ENCODE assay signal across 22 cellular contexts in the genomic region with DNA sequence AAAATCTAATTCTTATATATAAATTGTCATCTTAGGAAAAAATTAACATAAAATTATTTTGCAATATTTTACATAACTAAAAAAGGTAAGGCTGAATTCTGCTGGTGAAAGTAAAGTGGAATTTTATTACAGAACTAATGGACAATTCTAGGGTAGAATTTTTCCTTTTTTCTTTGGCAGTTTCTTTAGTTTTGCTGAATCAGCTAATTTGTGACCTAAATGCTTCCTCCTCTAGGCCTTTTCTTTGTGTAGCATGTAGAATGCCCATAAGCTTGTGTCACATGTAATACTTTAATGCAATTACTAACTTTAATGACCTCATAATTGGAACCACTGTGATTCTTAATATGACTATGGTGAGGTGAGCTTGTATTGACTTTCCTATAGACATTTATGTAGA.
"Had no signal": no experiment of that assay in that cellular context is flagged by ENCODE, and none has a peak within 500 bp of the region (broad histone marks: within the 10 kb centered on the region; RNA-seq: fewer than 3 reads in every experiment).

No MANE protein-coding gene starts in this region.

- H3K4me1 ChIP-seq: left ventricle myocardium inferior, right atrium auricular region, stomach, testis, tibial artery, upper lobe of right lung had no signal

- FAIRE-seq: urothelium cell line had no signal

- DNase-seq: islet precursor cell; left ventricle myocardium inferior; naive B cell; natural killer cell; nephron progenitor cell; ovary; stimulated activated CD4-positive, alpha-beta T cell treated with anti-CD3 and anti-CD28 coated beads, Interleukin-12 subunit alpha, Interleukin-12 subunit beta, amount 100 ng/mL, for 4 hours; stimulated activated CD4-positive, alpha-beta T cell treated with anti-CD3 and anti-CD28 coated beads, Interleukin-15, amount 100 ng/mL, for 24 hours; stimulated activated CD4-positive, alpha-beta T cell treated with anti-CD3 and anti-CD28 coated beads, Interleukin-2, amount 100 ng/mL, for 24 hours; stimulated activated CD4-positive, alpha-beta T cell treated with anti-CD3 and anti-CD28 coated beads, Interleukin-4, amount 100 ng/mL, for 1 hour; stimulated activated naive B cell treated with anti-CD40 and anti-IgM and Interleukin-4, amounts not matched to agents 10 μg/mL and 1 μg/mL and 100 μg/mL, for 72 hours; stimulated activated naive CD8-positive, alpha-beta T cell treated with anti-CD3 and anti-CD28 coated beads, Interleukin-15, Interleukin-2, amounts not matched to agents 100 U/mL and 50 U/mL, for 24 hours; stomach; testis; tibial artery; upper lobe of right lung had no signal

- H3K36me3 ChIP-seq: left ventricle myocardium inferior, neural progenitor cell, ovary, right atrium auricular region, stomach, tibial artery, upper lobe of right lung had no signal

- H3K27me3 ChIP-seq: neural progenitor cell, ovary, right atrium auricular region, stomach, testis, tibial artery, upper lobe of right lung had no signal

- H3K27ac ChIP-seq: left ventricle myocardium inferior, neural progenitor cell, ovary, right atrium auricular region, skin epidermis, stomach, testis, tibial artery, upper lobe of right lung had no signal

- H3K9me3 ChIP-seq: ovary, testis, upper lobe of right lung had no signal

- H3K9ac ChIP-seq: neural progenitor cell had no signal

- ATAC-seq: natural killer cell; sciatic nerve; stimulated activated naive B cell treated with anti-CD40 and anti-IgM and Interleukin-4, amounts not matched to agents 10 μg/mL and 1 μg/mL and 100 μg/mL, for 72 hours; stimulated activated naive CD8-positive, alpha-beta T cell treated with anti-CD3 and anti-CD28 coated beads, Interleukin-15, Interleukin-2, amounts not matched to agents 100 U/mL and 50 U/mL, for 24 hours; upper lobe of right lung had no signal

- H3K4me3 ChIP-seq: left ventricle myocardium inferior, lung, neural progenitor cell, ovary, right atrium auricular region, skin epidermis, stomach, testis, tibial artery, upper lobe of right lung had no signal
